ENCODE assay signal across 9 cellular contexts in genomic region chr1:159915571-159916239, GRCh38. TPM values are rescaled to one million over a fixed set of nuclear protein-coding genes. Genes with fewer than 3 reads are reported as not detected.
DNase-seq lines count a peak whose midpoint lies in the region; ATAC-seq, FAIRE-seq and TF ChIP-seq lines count a peak whose summit lies in the region.
"Had no signal": no experiment of that assay in that cellular context is flagged by ENCODE, and none has a peak within 500 bp of the region (broad histone marks: within the 10 kb centered on the region; RNA-seq: fewer than 3 reads in every experiment).

No MANE protein-coding gene starts in this region.

- H2AFZ ChIP-seq in ACC112 (ENCODE audit: low read length, unreplicated experiment) = no peak overlapping the region
- H2AFZ ChIP-seq in mammary epithelial cell (ENCODE audit: low read depth, low read length) = no peak overlapping the region

- H3K36me3 ChIP-seq in ACC112 (ENCODE audit: insufficient read depth, low read length) (peaks cover 11% of the 10 kb centered on the region; the same call in 1 of the 2 replicates), HUES6 (ENCODE audit: control insufficient read depth, insufficient read depth, low read length) (peaks cover 34% of the 10 kb centered on the region), mammary epithelial cell (ENCODE audit: insufficient read depth, low read length) (peaks cover 14% of the 10 kb centered on the region), mesodermal cell (ENCODE audit: control insufficient read depth, insufficient read depth, low read length) (peaks cover 34% of the 10 kb centered on the region), kidney (ENCODE audit: control insufficient read depth in 1 of 2, insufficient read depth in 2 of 2, low read length in 2 of 2) (peaks cover 19 to 27% of the 10 kb centered on the region in 2 donors)

- in situ Hi-C loops in mammary epithelial cell (cut with MboI; ENCODE audit: low sequenced_read_pairs in 2 of 2) = no loop called here

- no peaks in the 10 kb centered on the region for H4K20me1 ChIP-seq in mammary epithelial cell (ENCODE audit: insufficient read depth, low read length)

- peaks cover 12% of the 10 kb centered on the region for H3K79me2 ChIP-seq in ACC112 (ENCODE audit: control insufficient read depth, insufficient read depth, low read length, unreplicated experiment)
- peaks cover 26% of the 10 kb centered on the region for H3K79me2 ChIP-seq in mammary epithelial cell (ENCODE audit: insufficient read depth, low read length)

- peaks cover 59% of the 10 kb centered on the region for H3K4me1 ChIP-seq in ACC112 (ENCODE audit: control insufficient read depth, insufficient read depth, low read length, unreplicated experiment)
- H3K4me1 ChIP-seq in HUES6 (ENCODE audit: control insufficient read depth, insufficient read depth, low read length) = peaks cover 59% of the 10 kb centered on the region
- H3K4me1 ChIP-seq in mammary epithelial cell (ENCODE audit: insufficient read depth, low read length) = peaks cover 55% of the 10 kb centered on the region
- peaks cover 77% of the 10 kb centered on the region for H3K4me1 ChIP-seq in mesodermal cell (ENCODE audit: control insufficient read depth, insufficient read depth, low read length, poor library complexity, severe bottlenecking)
- H3K4me1 ChIP-seq in kidney (ENCODE audit: control insufficient read depth in 1 of 2, insufficient read depth in 1 of 2, low read depth in 1 of 2, low read length in 2 of 2) = peaks cover 0 to 16% of the 10 kb centered on the region in 2 donors

- H3K4me2 ChIP-seq in mammary epithelial cell (ENCODE audit: insufficient read depth, low read depth, low read length) = no peak overlapping the region

- WGBS in mammary epithelial cell (ENCODE audit: low coverage, missing lambda C conversion rate) = 15% methylated on average over 5 of the region's 5 CpGs
- WGBS in mesodermal cell (ENCODE audit: insufficient coverage in 2 of 2), 2 experiments = 71 to 100% methylated on average over 1 to 5 of the region's 5 CpGs

- dilution Hi-C loops in mammary epithelial cell (cut with HindIII; ENCODE audit: low sequenced_read_pairs) = no loop called here

- H3K27me3 ChIP-seq in ACC112 (ENCODE audit: insufficient read depth, low read length) (no peaks in the 10 kb centered on the region), HUES6 (ENCODE audit: control insufficient read depth, insufficient read depth, low read length) (no peaks in the 10 kb centered on the region), mammary epithelial cell (ENCODE audit: insufficient read depth, low read length) (no peaks in the 10 kb centered on the region)

- ATAC-seq in HG02588 (IDR thresholded peaks at IDR 0.05; ENCODE audit: unreplicated experiment) = no peak

- FAIRE-seq in kidney (lab: Jason Lieb, UNC) = no peak

- H3K9me3 ChIP-seq in HUES6 (ENCODE audit: control insufficient read depth, insufficient read depth, low read depth, low read length) = no peaks in the 10 kb centered on the region
- no peaks in the 10 kb centered on the region for H3K9me3 ChIP-seq in mammary epithelial cell (replicated peaks; ENCODE audit: insufficient read depth, low read length)
- H3K9me3 ChIP-seq in mesodermal cell (ENCODE audit: control insufficient read depth, low read length) = no peaks in the 10 kb centered on the region
- no peaks in the 10 kb centered on the region for H3K9me3 ChIP-seq in kidney (ENCODE audit: control insufficient read depth in 1 of 2, low read length in 2 of 2)

- CTCF ChIA-PET in mammary epithelial cell (lab: Charles Lee; ENCODE audit: low non-redundant PET) = interaction anchor here (0.6 kb wide), 1 partner anchor 705 kb away, joined by 3 read pairs; no protein-coding TSS in a partner anchor

- H3K27ac ChIP-seq in ACC112 (ENCODE audit: low read depth, low read length) = peak overlapping the region; percentile 77
- peak overlapping the region; percentile 41; the same call in 1 of the 2 replicates for H3K27ac ChIP-seq in HUES6 (ENCODE audit: low read depth, low read length)
- peak overlapping the region; percentile 29 for H3K27ac ChIP-seq in mammary epithelial cell (ENCODE audit: insufficient read depth, low read depth, low read length)
- peak overlapping the region; percentile 92 for H3K27ac ChIP-seq in mesodermal cell (ENCODE audit: low read depth, low read length, severe bottlenecking)
- H3K27ac ChIP-seq in kidney (ENCODE audit: low read depth in 2 of 2, low read length in 2 of 2) = no peak overlapping the region

- BruUV-seq in mammary epithelial cell (replicated peaks; lab: Mats Ljungman, UMichigan) = no TSS peak

- intact Hi-C loops in mammary epithelial cell (cut with micrococcal nuclease) = no loop called here
- intact Hi-C loops in head of caudate nucleus (cut with DNase I) = no loop called here
- intact Hi-C loops in kidney (cut with DNase I) = no loop called here

- TF ChIP-seq CTCF in mammary epithelial cell (conservative IDR thresholded peaks at IDR 0.05 in 1 of 2, IDR thresholded peaks at IDR 0.05 in 1 of 2; ENCODE audit: extremely low read depth in 1 of 2, insufficient read depth in 1 of 2, low read depth in 1 of 2, low read length in 2 of 2) (no peak), kidney (IDR thresholded peaks at IDR 0.05; ENCODE audit: borderline replicate concordance, extremely low read depth, insufficient read depth) (no peak)

- H3K9ac ChIP-seq in HUES6 (ENCODE audit: low read length) = peak overlapping the region; percentile 51
- no peak overlapping the region for H3K9ac ChIP-seq in mammary epithelial cell (ENCODE audit: insufficient read depth, low read length)
- H3K9ac ChIP-seq in kidney (ENCODE audit: low read length in 2 of 2) = no peak overlapping the region

- H3K4me3 ChIP-seq in ACC112 (ENCODE audit: low read depth, low read length) (no peak overlapping the region), HUES6 (ENCODE audit: low read depth, low read length) (no peak overlapping the region), mammary epithelial cell (replicated peaks in 1 of 3; ENCODE audit: insufficient read depth in 1 of 3, low read depth in 2 of 3, low read length in 3 of 3) (no peak overlapping the region), mesodermal cell (ENCODE audit: extremely low read depth, insufficient read depth, low read length, poor library complexity, severe bottlenecking) (no peak overlapping the region), kidney (ENCODE audit: low read length in 2 of 2) (no peak overlapping the region)

- DNase-seq in mammary epithelial cell = no peak
- DNase-seq in hypothalamus (lab: John Stamatoyannopoulos, UW) = no peak
- no peak for DNase-seq in head of caudate nucleus
- DNase-seq in kidney = no peak

RNA-seq across cellular contexts. Expression of gene TAGLN2, which starts 9.6 kb away (rescaled TPM):
- total RNA-seq in mammary epithelial cell = 100 to 1,000 TPM; 178 to 454 TPM
- 748 TPM for polyA plus RNA-seq in mammary epithelial cell
- polyA minus RNA-seq in mammary epithelial cell = 594 TPM
- 496 TPM for polyA plus RNA-seq in mesodermal cell (2013, experiment 1 of 2)
- polyA plus RNA-seq in mesodermal cell (2013, experiment 2 of 2) = 406 TPM
- total RNA-seq in kidney = 358 TPM
- 223 TPM for polyA plus RNA-seq in kidney (ENCODE audit: insufficient read depth, low read depth, low replicate concordance)

RNA-seq across cellular contexts. Expression of gene CFAP45, which starts 15.7 kb away (rescaled TPM):
- total RNA-seq in mammary epithelial cell = under 1 TPM in 1 of 2 donors, not detected in 1; 0.82 TPM
- polyA plus RNA-seq in mammary epithelial cell = 0.36 TPM
- not detected for polyA minus RNA-seq in mammary epithelial cell
- 1.4 TPM for polyA plus RNA-seq in mesodermal cell (2013, experiment 1 of 2)
- polyA plus RNA-seq in mesodermal cell (2013, experiment 2 of 2) = 1.8 TPM
- total RNA-seq in kidney = 1.0 TPM
- 14.2 TPM for polyA plus RNA-seq in kidney (ENCODE audit: insufficient read depth, low read depth, low replicate concordance)

RNA-seq across cellular contexts. Expression of gene IGSF9, which starts 29.7 kb away (rescaled TPM):
- total RNA-seq in mammary epithelial cell (10 to 100 TPM in 1 of 2 donors, 1 to 10 TPM in 1; 1.2 to 21.9 TPM), kidney (0.88 TPM)
- polyA plus RNA-seq in mammary epithelial cell (8.3 TPM), kidney (ENCODE audit: insufficient read depth, low read depth, low replicate concordance) (1.3 TPM)
- 19.1 TPM for polyA minus RNA-seq in mammary epithelial cell
- 7.6 TPM for polyA plus RNA-seq in mesodermal cell (2013, experiment 1 of 2)
- polyA plus RNA-seq in mesodermal cell (2013, experiment 2 of 2) = 5.3 TPM

RNA-seq across cellular contexts. Expression of gene SLAMF9, which starts 38.3 kb away (rescaled TPM):
- total RNA-seq in mammary epithelial cell (not detected), kidney (not detected)
- polyA plus RNA-seq in mammary epithelial cell (0.15 TPM), kidney (ENCODE audit: insufficient read depth, low read depth, low replicate concordance) (not detected)
- polyA minus RNA-seq in mammary epithelial cell = not detected
- polyA plus RNA-seq in mesodermal cell (2013, experiment 1 of 2) = 0.37 TPM
- 0.25 TPM for polyA plus RNA-seq in mesodermal cell (2013, experiment 2 of 2)

RNA-seq across cellular contexts. Expression of gene VSIG8, which starts 53.2 kb away (rescaled TPM):
- not detected for total RNA-seq in mammary epithelial cell
- not detected for polyA plus RNA-seq in mammary epithelial cell
- not detected for polyA minus RNA-seq in mammary epithelial cell
- not detected for polyA plus RNA-seq in mesodermal cell (2013, experiment 1 of 2)
- not detected for polyA plus RNA-seq in mesodermal cell (2013, experiment 2 of 2)
- not detected for total RNA-seq in kidney
- polyA plus RNA-seq in kidney (ENCODE audit: insufficient read depth, low read depth, low replicate concordance) = 8.1 TPM
- total RNA-seq: omental fat pad had no signal

Comparison
In these comparisons a context has a peak if more than half of its experiments do, and no peak if none do; other contexts are left out.
1. H3K27ac ChIP-seq: peak in ACC112 (single experiment), HUES6 (single experiment), mammary epithelial cell (single experiment) and mesodermal cell (single experiment); none in kidney (0 of 2).